8 cellular contexts compared by ENCODE assay signal in genomic region chr4:83212041-83212851, GRCh38.
DNase-seq lines count a peak whose midpoint lies in the region; ATAC-seq, FAIRE-seq and TF ChIP-seq lines count a peak whose summit lies in the region.

No MANE protein-coding gene starts in this region.

- H4K20me1 ChIP-seq in PC-9 (ENCODE audit: insufficient read depth), result no peaks in the 10 kb centered on the region

- H3F3A ChIP-seq in PC-9 (ENCODE audit: insufficient read depth, low read depth), result peaks cover 12% of the 10 kb centered on the region; the same call in 1 of the 2 replicates

- no peak for TF ChIP-seq EP300 in transverse colon (IDR thresholded peaks at IDR 0.05; ENCODE audit: low read depth)

- WGBS in transverse colon (ENCODE audit: low coverage in 1 of 2), 2 donors, result 24 to 47% methylated on average over 4 to 9 of the region's 9 CpGs

- no peaks in the 10 kb centered on the region for H3K27me3 ChIP-seq in PC-9 (ENCODE audit: insufficient read depth, low read depth)
- no peaks in the 10 kb centered on the region for H3K27me3 ChIP-seq in transverse colon

- CTCF ChIA-PET in PC-9 (lab: Charles Lee), result no interaction called here
- CTCF ChIA-PET in HEK293T (lab: Yijun Ruan, JAX), result no interaction called here

- no peak overlapping the region for H2AFZ ChIP-seq in PC-9

- TF ChIP-seq CTCF in PC-9 (conservative IDR thresholded peaks at IDR 0.05), result no peak
- TF ChIP-seq CTCF in transverse colon (IDR thresholded peaks at IDR 0.05), result peak in 1 of 5 experiments; percentile 33

- intact Hi-C loops in PC-9 (cut with micrococcal nuclease; ENCODE audit: unreplicated experiment) (loop anchor here (2.0 kb wide), 1 partner anchor 97 kb away; the partner anchor contains the start of gene PLAC8), transverse colon (cut with DNase I; ENCODE audit: low total_unique reads) (no loop called here)

- DNase-seq in PC-9 (peak; percentile 44 to 76), transverse colon (peak; percentile 71), dedifferentiated amniotic fluid mesenchymal stem cell (ENCODE audit: extremely low spot score) (no peak), kidney glomerular epithelial cell (lab: John Stamatoyannopoulos, UW) (no peak), HEK293T (ENCODE audit: extremely low spot score) (no peak)

- no peak for TF ChIP-seq POLR2A in transverse colon (IDR thresholded peaks at IDR 0.05)

- H3K4me2 ChIP-seq in PC-9, result peak overlapping the region; percentile 41; the same call in 1 of the 2 replicates

- H3K4me1 ChIP-seq in PC-9 (replicated peaks; ENCODE audit: insufficient read depth) (peaks cover 39% of the 10 kb centered on the region), transverse colon (peaks cover 13 to 44% (median 19%) of the 10 kb centered on the region in 4 donors)

- in situ Hi-C loops in transverse colon (cut with MboI; ENCODE audit: low pct_ligation_motif_present in 1 of 4, low pct_unique_long_range_greater_than_20kb in 1 of 4, low sequenced_read_pairs in 3 of 4), result no loop called here

- no TSS peak for BruUV-seq in PC-9 (replicated peaks; lab: Mats Ljungman, UMichigan)

- peak; percentile 57 for FAIRE-seq in colon (lab: Jason Lieb, UNC)

- H3K27ac ChIP-seq in PC-9, result peak overlapping the region; percentile 51
- peak overlapping the region; percentile 65 to 76 (median 69) for H3K27ac ChIP-seq in transverse colon

- POLR2A ChIA-PET in PC-9 (lab: Charles Lee; ENCODE audit: unreplicated experiment), result interaction anchor here (0.6 kb wide), 4 partner anchors 23 to 99 kb away, joined by 3 to 8 read pairs (median 4); no protein-coding TSS in a partner anchor
- POLR2A ChIA-PET in HEK293T (lab: Yijun Ruan, JAX), result no interaction called here

- H3K36me3 ChIP-seq in PC-9 (ENCODE audit: low read depth), result peaks cover 7% of the 10 kb centered on the region; the same call in 1 of the 2 replicates
- H3K36me3 ChIP-seq in transverse colon, result no peaks in the 10 kb centered on the region

- no peaks in the 10 kb centered on the region for H3K9me2 ChIP-seq in PC-9 (ENCODE audit: insufficient read depth)

- ATAC-seq in GM19043 (IDR thresholded peaks at IDR 0.05; ENCODE audit: low read depth, unreplicated experiment) (peak; percentile 83), HG02970 (IDR thresholded peaks at IDR 0.05; ENCODE audit: low FRiP score, unreplicated experiment) (peak; percentile 61)

- no peaks in the 10 kb centered on the region for H3K79me2 ChIP-seq in PC-9 (ENCODE audit: low read depth)

- H3K9me3 ChIP-seq in PC-9 (ENCODE audit: insufficient read depth, low read depth), result peaks cover 18% of the 10 kb centered on the region; the same call in 1 of the 2 replicates
- no peaks in the 10 kb centered on the region for H3K9me3 ChIP-seq in transverse colon

- H3K4me3 ChIP-seq in PC-9 (no peak overlapping the region), transverse colon (no peak overlapping the region)

TF ChIP-seq in HEK293T, 16 proteins besides CTCF, POLR2A, EP300 and RAD21:
- no peak for TF ChIP-seq CTBP1 (IDR thresholded peaks at IDR 0.05; ENCODE audit: borderline replicate concordance)
- TF ChIP-seq L3MBTL2 (conservative IDR thresholded peaks at IDR 0.05), result no peak
- no peak for TF ChIP-seq ELF4 (IDR thresholded peaks at IDR 0.05)
- TF ChIP-seq FOXK2 (IDR thresholded peaks at IDR 0.05), result no peak
- no peak for TF ChIP-seq FOXA1 (IDR thresholded peaks at IDR 0.05)
- no peak for TF ChIP-seq BHLHE40 (IDR thresholded peaks at IDR 0.05; ENCODE audit: borderline replicate concordance)
- TF ChIP-seq SUZ12 (IDR thresholded peaks at IDR 0.05), result no peak
- no peak for TF ChIP-seq LEF1 (IDR thresholded peaks at IDR 0.05; ENCODE audit: borderline replicate concordance)
- TF ChIP-seq ZNF384 (IDR thresholded peaks at IDR 0.05), result no peak

Comparison
In these comparisons a context has a peak if more than half of its experiments do, and no peak if none do; other contexts are left out.
1. DNase-seq: peak in PC-9 (2 of 2) and transverse colon (single experiment); none in dedifferentiated amniotic fluid mesenchymal stem cell (single experiment), kidney glomerular epithelial cell (single experiment) and HEK293T (single experiment).